In genomic region chr2:70381235-70381634, GRCh38 we compare ENCODE assay signal across 19 cellular contexts.
A peak's percentile ranks its signal among the peaks of the same experiment; 100 is the strongest.
DNase-seq lines count a peak whose midpoint lies in the region; ATAC-seq and TF ChIP-seq lines count a peak whose summit lies in the region.
"Had no signal": no experiment of that assay in that cellular context is flagged by ENCODE, and none has a peak within 500 bp of the region (broad histone marks: within the 10 kb centered on the region; RNA-seq: fewer than 3 reads in every experiment).

No MANE protein-coding gene starts in this region.

- TF ChIP-seq CTCF in PC-9 (conservative IDR thresholded peaks at IDR 0.05) (no peak), type B pancreatic cell (conservative IDR thresholded peaks at IDR 0.05) (no peak)

- H3K4me1 ChIP-seq in PC-9 (replicated peaks; ENCODE audit: insufficient read depth) = peaks cover 33% of the 10 kb centered on the region
- H3K4me1 ChIP-seq: body of pancreas, Caco-2, prostate gland, upper lobe of right lung had no signal

- H3K4me3 ChIP-seq in PC-9 = peak overlapping the region; percentile 34; the same call in 1 of the 2 replicates
- H3K4me3 ChIP-seq: body of pancreas, prostate gland, SK-N-MC, upper lobe of right lung had no signal

- no peaks in the 10 kb centered on the region for H3K27me3 ChIP-seq in PC-9 (ENCODE audit: insufficient read depth, low read depth)
- H3K27me3 ChIP-seq: body of pancreas, upper lobe of right lung had no signal

- no peak overlapping the region for H3K27ac Mint-ChIP-seq in activated T-cell treated with anti-CD3 and anti-CD28 coated beads, Interleukin-2, amount 50 U/mL, for 72 hours
- H3K27ac Mint-ChIP-seq in type B pancreatic cell = peak overlapping the region; percentile 99
- H3K27ac Mint-ChIP-seq in activated T-helper 2 cell treated with anti-CD3 and anti-CD28 coated beads, Interferon-gamma antibody, Interleukin-2, Interleukin-4, amounts not matched to agents 10 μg/mL and 5 μg/mL and 100 μg/mL, durations not matched to agents 14 hours and 24 hours and 36 hours = no peak overlapping the region
- H3K27ac Mint-ChIP-seq: activated naive CD8-positive, alpha-beta T cell treated with anti-CD3 and anti-CD28 coated beads, Interleukin-2, amount 10 ng/mL, durations not matched to agents 7 days and 5 days; immature natural killer cell had no signal

- no peak overlapping the region for H3K4me3 Mint-ChIP-seq in activated T-cell treated with anti-CD3 and anti-CD28 coated beads, Interleukin-2, amount 50 U/mL, for 72 hours
- peak overlapping the region; percentile 65 for H3K4me3 Mint-ChIP-seq in type B pancreatic cell
- H3K4me3 Mint-ChIP-seq in activated T-helper 2 cell treated with anti-CD3 and anti-CD28 coated beads, Interferon-gamma antibody, Interleukin-2, Interleukin-4, amounts not matched to agents 10 μg/mL and 5 μg/mL and 100 μg/mL, durations not matched to agents 14 hours and 24 hours and 36 hours (ENCODE audit: low read depth) = no peak overlapping the region
- H3K4me3 Mint-ChIP-seq: activated naive CD8-positive, alpha-beta T cell treated with anti-CD3 and anti-CD28 coated beads, Interleukin-2, amount 10 ng/mL, durations not matched to agents 7 days and 5 days; IgD-negative memory B cell; immature natural killer cell had no signal

- ATAC-seq in activated T-cell treated with anti-CD3 and anti-CD28 coated beads, Interleukin-2, amount 50 U/mL, for 72 hours (replicated peaks in 1 of 2) = peak; percentile 29 to 72
- ATAC-seq in esophagus mucosa (peak; percentile 79), HG02938 (IDR thresholded peaks at IDR 0.05; ENCODE audit: unreplicated experiment) (no peak), HG03342 (IDR thresholded peaks at IDR 0.05; ENCODE audit: unreplicated experiment) (no peak)
- ATAC-seq: Panc1, upper lobe of right lung had no signal

- TSS peak; percentile 71 for BruUV-seq in PC-9 (replicated peaks; lab: Mats Ljungman, UMichigan)

- H3F3A ChIP-seq in PC-9 (ENCODE audit: insufficient read depth, low read depth) = peaks cover 41% of the 10 kb centered on the region

- H3K36me3 Mint-ChIP-seq in activated T-cell treated with anti-CD3 and anti-CD28 coated beads, Interleukin-2, amount 50 U/mL, for 72 hours (ENCODE audit: insufficient read depth in 2 of 2) = no peaks in the 10 kb centered on the region
- H3K36me3 Mint-ChIP-seq in type B pancreatic cell = no peaks in the 10 kb centered on the region
- no peaks in the 10 kb centered on the region for H3K36me3 Mint-ChIP-seq in activated T-helper 2 cell treated with anti-CD3 and anti-CD28 coated beads, Interferon-gamma antibody, Interleukin-2, Interleukin-4, amounts not matched to agents 10 μg/mL and 5 μg/mL and 100 μg/mL, durations not matched to agents 14 hours and 24 hours and 36 hours (ENCODE audit: low read depth)
- H3K36me3 Mint-ChIP-seq: IgD-negative memory B cell, immature natural killer cell had no signal

- H3K9me2 ChIP-seq in PC-9 (ENCODE audit: insufficient read depth) = no peaks in the 10 kb centered on the region

- H3K9me3 ChIP-seq in PC-9 (ENCODE audit: insufficient read depth, low read depth) = no peaks in the 10 kb centered on the region
- H3K9me3 ChIP-seq: body of pancreas, Caco-2, prostate gland, upper lobe of right lung had no signal

- H2AFZ ChIP-seq in PC-9 = no peak overlapping the region

- no peaks in the 10 kb centered on the region for H4K20me1 ChIP-seq in PC-9 (ENCODE audit: insufficient read depth)

- H3K79me2 ChIP-seq in PC-9 (ENCODE audit: low read depth) = no peaks in the 10 kb centered on the region

- H3K36me3 ChIP-seq in PC-9 (ENCODE audit: low read depth) = peaks cover 6% of the 10 kb centered on the region; the same call in 1 of the 2 replicates
- H3K36me3 ChIP-seq: prostate gland, upper lobe of right lung had no signal

- CTCF ChIA-PET in PC-9 (lab: Charles Lee) = no interaction called here

- H3K27ac ChIP-seq in PC-9 = peak overlapping the region; percentile 98
- H3K27ac ChIP-seq: HL-60, prostate gland, SK-N-MC, upper lobe of right lung had no signal

- POLR2A ChIA-PET in PC-9 (lab: Charles Lee; ENCODE audit: unreplicated experiment) = no interaction called here

- peaks cover 0 to 4% of the 10 kb centered on the region in 2 donors for H3K9me3 Mint-ChIP-seq in activated T-cell treated with anti-CD3 and anti-CD28 coated beads, Interleukin-2, amount 50 U/mL, for 72 hours
- H3K9me3 Mint-ChIP-seq in type B pancreatic cell = peaks cover 4% of the 10 kb centered on the region
- H3K9me3 Mint-ChIP-seq in activated T-helper 2 cell treated with anti-CD3 and anti-CD28 coated beads, Interferon-gamma antibody, Interleukin-2, Interleukin-4, amounts not matched to agents 10 μg/mL and 5 μg/mL and 100 μg/mL, durations not matched to agents 14 hours and 24 hours and 36 hours = no peaks in the 10 kb centered on the region
- H3K9me3 Mint-ChIP-seq: IgD-negative memory B cell had no signal

- no peak for DNase-seq in activated T-cell treated with anti-CD3 and anti-CD28 coated beads, Interleukin-2, amount 50 U/mL, for 72 hours
- DNase-seq in activated T-cell treated with anti-CD3 and anti-CD28 coated beads for 4 hours = no peak
- peak in 1 of 2 experiments; percentile 82 for DNase-seq in PC-9
- DNase-seq in type B pancreatic cell (ENCODE audit: extremely low spot score, unreplicated experiment) = no peak
- DNase-seq in activated T-helper 2 cell treated with anti-CD3 and anti-CD28 coated beads, Interferon-gamma antibody, Interleukin-2, Interleukin-4, amounts not matched to agents 10 μg/mL and 5 μg/mL and 100 μg/mL, durations not matched to agents 14 hours and 24 hours and 36 hours (ENCODE audit: low spot score) = no peak
- DNase-seq: activated naive CD8-positive, alpha-beta T cell treated with anti-CD3 and anti-CD28 coated beads, Interleukin-2, amount 10 ng/mL, durations not matched to agents 7 days and 5 days; Caco-2; immature natural killer cell; stimulated activated CD4-positive, alpha-beta T cell treated with anti-CD3 and anti-CD28 coated beads, Interleukin-2, amount 100 ng/mL, for 24 hours; upper lobe of right lung had no signal

- no peaks in the 10 kb centered on the region for H3K4me1 Mint-ChIP-seq in activated T-cell treated with anti-CD3 and anti-CD28 coated beads, Interleukin-2, amount 50 U/mL, for 72 hours (ENCODE audit: low read depth)
- no peaks in the 10 kb centered on the region for H3K4me1 Mint-ChIP-seq in type B pancreatic cell (ENCODE audit: unreplicated experiment)
- peaks cover 3% of the 10 kb centered on the region for H3K4me1 Mint-ChIP-seq in activated T-helper 2 cell treated with anti-CD3 and anti-CD28 coated beads, Interferon-gamma antibody, Interleukin-2, Interleukin-4, amounts not matched to agents 10 μg/mL and 5 μg/mL and 100 μg/mL, durations not matched to agents 14 hours and 24 hours and 36 hours (ENCODE audit: low read depth)
- H3K4me1 Mint-ChIP-seq: activated naive CD8-positive, alpha-beta T cell treated with anti-CD3 and anti-CD28 coated beads, Interleukin-2, amount 10 ng/mL, durations not matched to agents 7 days and 5 days; IgD-negative memory B cell; immature natural killer cell had no signal

- peak overlapping the region; percentile 71 for H3K4me2 ChIP-seq in PC-9

- intact Hi-C loops in PC-9 (cut with micrococcal nuclease; ENCODE audit: unreplicated experiment) = loop anchor here (5.0 to 10.0 kb wide), 2 partner anchors 144 to 171 kb away; partner anchors contain the start of gene TGFA
- intact Hi-C loops in activated T-helper 2 cell treated with anti-CD3 and anti-CD28 coated beads, Interferon-gamma antibody, Interleukin-2, Interleukin-4, amounts not matched to agents 10 μg/mL and 5 μg/mL and 100 μg/mL, durations not matched to agents 14 hours and 24 hours and 36 hours (cut with micrococcal nuclease) = no loop called here

- H3K27me3 Mint-ChIP-seq in activated T-cell treated with anti-CD3 and anti-CD28 coated beads, Interleukin-2, amount 50 U/mL, for 72 hours (ENCODE audit: low read depth) = no peaks in the 10 kb centered on the region
- H3K27me3 Mint-ChIP-seq in type B pancreatic cell = peaks cover 8% of the 10 kb centered on the region
- peaks cover 11% of the 10 kb centered on the region for H3K27me3 Mint-ChIP-seq in activated T-helper 2 cell treated with anti-CD3 and anti-CD28 coated beads, Interferon-gamma antibody, Interleukin-2, Interleukin-4, amounts not matched to agents 10 μg/mL and 5 μg/mL and 100 μg/mL, durations not matched to agents 14 hours and 24 hours and 36 hours (ENCODE audit: low read depth)

Comparison
In these comparisons a context has a peak if more than half of its experiments do, and no peak if none do; other contexts are left out.
1. ATAC-seq: peak in activated T-cell treated with anti-CD3 and anti-CD28 coated beads, Interleukin-2, amount 50 U/mL, for 72 hours (2 of 2) and esophagus mucosa (single experiment); none in HG02938 (single experiment) and HG03342 (single experiment).